11 cellular contexts compared by ENCODE assay signal in genomic region chr14:91354221-91354916, GRCh38.
DNase-seq lines count a peak whose midpoint lies in the region; ATAC-seq and TF ChIP-seq lines count a peak whose summit lies in the region.
"Had no signal": no experiment of that assay in that cellular context is flagged by ENCODE, and none has a peak within 500 bp of the region (broad histone marks: within the 10 kb centered on the region; RNA-seq: fewer than 3 reads in every experiment).

No MANE protein-coding gene starts in this region.

- intact Hi-C loops in sciatic nerve (cut with DNase I) = no loop called here

- DNase-seq in activated T-cell treated with anti-CD3 and anti-CD28 coated beads, Interleukin-2, amount 50 U/mL, for 24 hours = peak; percentile 32
- DNase-seq in activated T-cell treated with anti-CD3 and anti-CD28 coated beads, Interleukin-2, amount 50 U/mL, for 48 hours = no peak
- DNase-seq in stimulated activated naive B cell treated with anti-CD40 and anti-IgM and Interleukin-4, amounts not matched to agents 10 μg/mL and 1 μg/mL and 100 μg/mL, for 72 hours = no peak
- no peak for DNase-seq in effector CD8-positive, alpha-beta T cell (lab: John Stamatoyannopoulos, UW)
- DNase-seq in sciatic nerve (ENCODE audit: low spot score) = no peak
- DNase-seq: heart left ventricle, NCI-H1048 had no signal

- no peak overlapping the region for H3K4me3 Mint-ChIP-seq in activated T-cell treated with anti-CD3 and anti-CD28 coated beads, Interleukin-2, amount 50 U/mL, for 24 hours
- peak overlapping the region in 1 of 2 donors; percentile 22 for H3K4me3 Mint-ChIP-seq in stimulated activated naive B cell treated with anti-CD40 and anti-IgM and Interleukin-4, amounts not matched to agents 10 μg/mL and 1 μg/mL and 100 μg/mL, for 72 hours

- ATAC-seq in esophagus mucosa (peak; percentile 54), sciatic nerve (no peak), GM18909 (IDR thresholded peaks at IDR 0.05; ENCODE audit: poor library complexity, unreplicated experiment) (no peak)
- no peak for ATAC-seq in stimulated activated naive B cell treated with anti-CD40 and anti-IgM and Interleukin-4, amounts not matched to agents 10 μg/mL and 1 μg/mL and 100 μg/mL, for 72 hours (replicated peaks)
- ATAC-seq: heart left ventricle had no signal

- no peaks in the 10 kb centered on the region for H3K27me3 Mint-ChIP-seq in activated T-cell treated with anti-CD3 and anti-CD28 coated beads, Interleukin-2, amount 50 U/mL, for 24 hours
- H3K27me3 Mint-ChIP-seq in stimulated activated naive B cell treated with anti-CD40 and anti-IgM and Interleukin-4, amounts not matched to agents 10 μg/mL and 1 μg/mL and 100 μg/mL, for 72 hours = no peaks in the 10 kb centered on the region

- H3K36me3 Mint-ChIP-seq in activated T-cell treated with anti-CD3 and anti-CD28 coated beads, Interleukin-2, amount 50 U/mL, for 24 hours (ENCODE audit: low read depth) = peaks cover 67% of the 10 kb centered on the region
- peaks cover 44 to 61% of the 10 kb centered on the region in 2 donors for H3K36me3 Mint-ChIP-seq in stimulated activated naive B cell treated with anti-CD40 and anti-IgM and Interleukin-4, amounts not matched to agents 10 μg/mL and 1 μg/mL and 100 μg/mL, for 72 hours

- H3K79me2 ChIP-seq in OCI-LY3 (ENCODE audit: low read length) = peaks cover 73% of the 10 kb centered on the region

- no peak for TF ChIP-seq CTCF in OCI-LY3 (IDR thresholded peaks at IDR 0.05; ENCODE audit: low read depth, low read length)

- peak overlapping the region; percentile 34 for H3K27ac Mint-ChIP-seq in activated T-cell treated with anti-CD3 and anti-CD28 coated beads, Interleukin-2, amount 50 U/mL, for 24 hours
- peak overlapping the region; percentile 85 for H3K27ac Mint-ChIP-seq in stimulated activated naive B cell treated with anti-CD40 and anti-IgM and Interleukin-4, amounts not matched to agents 10 μg/mL and 1 μg/mL and 100 μg/mL, for 72 hours

- peaks cover 96% of the 10 kb centered on the region for H3K4me1 Mint-ChIP-seq in activated T-cell treated with anti-CD3 and anti-CD28 coated beads, Interleukin-2, amount 50 U/mL, for 24 hours (ENCODE audit: low read depth)
- peaks cover 65 to 92% of the 10 kb centered on the region in 2 donors for H3K4me1 Mint-ChIP-seq in stimulated activated naive B cell treated with anti-CD40 and anti-IgM and Interleukin-4, amounts not matched to agents 10 μg/mL and 1 μg/mL and 100 μg/mL, for 72 hours

- no peaks in the 10 kb centered on the region for H3K9me3 Mint-ChIP-seq in activated T-cell treated with anti-CD3 and anti-CD28 coated beads, Interleukin-2, amount 50 U/mL, for 24 hours
- H3K9me3 Mint-ChIP-seq in stimulated activated naive B cell treated with anti-CD40 and anti-IgM and Interleukin-4, amounts not matched to agents 10 μg/mL and 1 μg/mL and 100 μg/mL, for 72 hours = no peaks in the 10 kb centered on the region

- no peak overlapping the region for H3K4me3 ChIP-seq in OCI-LY3 (ENCODE audit: low read length)
- H3K4me3 ChIP-seq: heart left ventricle, smooth muscle cell had no signal

- no peaks in the 10 kb centered on the region for H3K9me3 ChIP-seq in OCI-LY3 (ENCODE audit: insufficient read depth, low read length)
- H3K9me3 ChIP-seq: heart left ventricle had no signal

- no peak overlapping the region for H2AFZ ChIP-seq in OCI-LY3 (ENCODE audit: low read depth, low read length)

- no peak overlapping the region for H3K27ac ChIP-seq in OCI-LY3 (ENCODE audit: low read length)

- H3K36me3 ChIP-seq in OCI-LY3 (replicated peaks; ENCODE audit: low read depth, low read length) = peaks cover 38% of the 10 kb centered on the region

- H3K4me1 ChIP-seq in OCI-LY3 (ENCODE audit: low read length) = peaks cover 91% of the 10 kb centered on the region

- peaks cover 79% of the 10 kb centered on the region for H4K20me1 ChIP-seq in OCI-LY3 (ENCODE audit: insufficient read depth, low read length)

- peak overlapping the region; percentile 55; the same call in 1 of the 2 replicates for H3K4me2 ChIP-seq in OCI-LY3 (ENCODE audit: low read length)
- H3K4me2 ChIP-seq: smooth muscle cell had no signal

- no peaks in the 10 kb centered on the region; the same call in 1 of the 2 replicates for H3K27me3 ChIP-seq in OCI-LY3 (ENCODE audit: low read depth, low read length)

- H3K9ac ChIP-seq in OCI-LY3 (ENCODE audit: low read length) = no peak overlapping the region
